ENCODE assay signal across 16 cellular contexts in the genomic region with DNA sequence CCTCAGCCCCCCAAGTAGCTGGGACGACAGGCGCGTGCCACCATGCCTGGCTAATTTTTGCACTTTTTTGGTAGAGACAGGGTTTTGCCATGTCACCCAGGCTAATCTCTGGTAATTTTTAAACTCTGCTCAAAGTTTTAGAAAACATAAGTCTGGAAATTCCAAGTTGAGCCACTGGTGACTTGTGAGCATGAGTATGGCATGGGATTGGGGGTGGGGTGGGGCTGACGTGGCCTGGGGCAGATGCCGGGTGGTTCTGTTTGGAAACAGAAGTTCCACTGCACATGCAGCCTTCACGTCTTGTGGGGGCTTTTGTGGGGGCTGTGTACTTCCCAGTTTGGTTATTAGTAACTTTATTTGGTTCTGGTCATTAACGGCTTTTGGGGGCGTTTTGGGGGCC.
A peak's percentile ranks its signal among the peaks of the same experiment; 100 is the strongest.
DNase-seq lines count a peak whose midpoint lies in the region; ATAC-seq and TF ChIP-seq lines count a peak whose summit lies in the region.
"Had no signal": no experiment of that assay in that cellular context is flagged by ENCODE, and none has a peak within 500 bp of the region (broad histone marks: within the 10 kb centered on the region; RNA-seq: fewer than 3 reads in every experiment).

No MANE protein-coding gene starts in this region.

- H3K27me3 ChIP-seq in SJSA1 (replicated peaks), result no peaks in the 10 kb centered on the region

- H3K27me3 Mint-ChIP-seq in stimulated activated naive B cell treated with anti-CD40 and anti-IgM and Interleukin-4, amounts not matched to agents 10 μg/mL and 1 μg/mL and 100 μg/mL, for 72 hours, result no peaks in the 10 kb centered on the region
- H3K27me3 Mint-ChIP-seq: activated naive CD4-positive, alpha-beta T cell treated with anti-CD3 and anti-CD28 coated beads, Interleukin-2, amount 50 U/mL, for 24 hours; stimulated activated naive CD8-positive, alpha-beta T cell treated with anti-CD3 and anti-CD28 coated beads, Interleukin-15, amount 100 ng/mL, for 72 hours had no signal

- no peak overlapping the region for H3K4me3 Mint-ChIP-seq in stimulated activated naive B cell treated with anti-CD40 and anti-IgM and Interleukin-4, amounts not matched to agents 10 μg/mL and 1 μg/mL and 100 μg/mL, for 72 hours
- H3K4me3 Mint-ChIP-seq: activated naive CD4-positive, alpha-beta T cell treated with anti-CD3 and anti-CD28 coated beads, Interleukin-2, amount 50 U/mL, for 24 hours; stimulated activated naive CD8-positive, alpha-beta T cell treated with anti-CD3 and anti-CD28 coated beads, Interleukin-15, amount 100 ng/mL, for 72 hours had no signal

- H3K4me1 ChIP-seq in SJSA1 (replicated peaks), result peaks cover 40% of the 10 kb centered on the region

- H3K27ac ChIP-seq in SJSA1 (peak overlapping the region; percentile 65), RWPE1 (no peak overlapping the region)

- DNase-seq in EL (peak; percentile 65), SJSA1 (ENCODE audit: low read depth in 1 of 2, low spot score in 2 of 2) (peak; percentile 51 to 78), glomerular visceral epithelial cell (ENCODE audit: extremely low spot score) (peak; percentile 75), DMS79 treated with DMSO at 0.1 percent for 48 hours (lab: John Stamatoyannopoulos, UW) (no peak), Kasumi-1 (lab: John Stamatoyannopoulos, UW) (no peak), RWPE1 (ENCODE audit: low spot score) (no peak)
- DNase-seq in stimulated activated naive B cell treated with anti-CD40 and anti-IgM and Interleukin-4, amounts not matched to agents 10 μg/mL and 1 μg/mL and 100 μg/mL, for 72 hours, result no peak
- DNase-seq: Caco-2; cerebellar nuclear complex; immature natural killer cell; NCI-H1105; NCI-H510A; Right ventricle myocardium superior; stimulated activated naive CD8-positive, alpha-beta T cell treated with anti-CD3 and anti-CD28 coated beads, Interleukin-15, amount 100 ng/mL, for 72 hours; T1000 had no signal

- TF ChIP-seq CTCF in RWPE1 (conservative IDR thresholded peaks at IDR 0.05; ENCODE audit: low read depth), result no peak

- POLR2A ChIA-PET in RWPE1 (lab: Yijun Ruan, JAX; ENCODE audit: low non-redundant PET), result no interaction called here

- H3K36me3 Mint-ChIP-seq in stimulated activated naive B cell treated with anti-CD40 and anti-IgM and Interleukin-4, amounts not matched to agents 10 μg/mL and 1 μg/mL and 100 μg/mL, for 72 hours, result peaks cover 0 to 1% of the 10 kb centered on the region in 2 donors
- H3K36me3 Mint-ChIP-seq: activated naive CD4-positive, alpha-beta T cell treated with anti-CD3 and anti-CD28 coated beads, Interleukin-2, amount 50 U/mL, for 24 hours had no signal

- no peaks in the 10 kb centered on the region; the same call in 1 of the 2 replicates for H3K9me3 ChIP-seq in SJSA1 (replicated peaks)
- H3K9me3 ChIP-seq: Caco-2 had no signal

- no peaks in the 10 kb centered on the region for H3K9me3 Mint-ChIP-seq in stimulated activated naive B cell treated with anti-CD40 and anti-IgM and Interleukin-4, amounts not matched to agents 10 μg/mL and 1 μg/mL and 100 μg/mL, for 72 hours
- H3K9me3 Mint-ChIP-seq: activated naive CD4-positive, alpha-beta T cell treated with anti-CD3 and anti-CD28 coated beads, Interleukin-2, amount 50 U/mL, for 24 hours; immature natural killer cell; stimulated activated naive CD8-positive, alpha-beta T cell treated with anti-CD3 and anti-CD28 coated beads, Interleukin-15, amount 100 ng/mL, for 72 hours had no signal

- H3K36me3 ChIP-seq in SJSA1, result no peaks in the 10 kb centered on the region; the same call in 1 of the 2 replicates

- peak in 1 of 2 donors; percentile 12 for ATAC-seq in stimulated activated naive B cell treated with anti-CD40 and anti-IgM and Interleukin-4, amounts not matched to agents 10 μg/mL and 1 μg/mL and 100 μg/mL, for 72 hours (replicated peaks)
- ATAC-seq: stimulated activated naive CD8-positive, alpha-beta T cell treated with anti-CD3 and anti-CD28 coated beads, Interleukin-15, amount 100 ng/mL, for 72 hours had no signal

- H3K27ac Mint-ChIP-seq in stimulated activated naive B cell treated with anti-CD40 and anti-IgM and Interleukin-4, amounts not matched to agents 10 μg/mL and 1 μg/mL and 100 μg/mL, for 72 hours, result peak overlapping the region; percentile 59

- no peak overlapping the region for H3K4me3 ChIP-seq in SJSA1

- CTCF ChIA-PET in RWPE1 (lab: Yijun Ruan, JAX), result no interaction called here

- peaks cover 56 to 87% of the 10 kb centered on the region in 2 donors for H3K4me1 Mint-ChIP-seq in stimulated activated naive B cell treated with anti-CD40 and anti-IgM and Interleukin-4, amounts not matched to agents 10 μg/mL and 1 μg/mL and 100 μg/mL, for 72 hours

Comparison
In these comparisons a context has a peak if more than half of its experiments do, and no peak if none do; other contexts are left out.
1. DNase-seq: peak in EL (single experiment), SJSA1 (2 of 2) and glomerular visceral epithelial cell (single experiment); none in stimulated activated naive B cell treated with anti-CD40 and anti-IgM and Interleukin-4, amounts not matched to agents 10 μg/mL and 1 μg/mL and 100 μg/mL, for 72 hours (single experiment), DMS79 treated with DMSO at 0.1 percent for 48 hours (single experiment), Kasumi-1 (0 of 2) and RWPE1 (single experiment).